Comparison of ENCODE assay signal across 1 cellular context in genomic region chr9:131605770-131606590, GRCh38.
TF ChIP-seq lines count a peak whose summit lies in the region.

No MANE protein-coding gene starts in this region.

TF ChIP-seq in HepG2, 621 proteins besides CTCF, POLR2A, EP300 and RAD21 (continued from another document and continues in another):
- peak; percentile 94 for TF ChIP-seq ZNF770 (CRISPR knock-in tag; IDR thresholded peaks at IDR 0.05)
- peak; percentile 88 for TF ChIP-seq ARID5B (CRISPR knock-in tag; IDR thresholded peaks at IDR 0.05)
- no peak for TF ChIP-seq MATR3 (CRISPR knock-in tag; IDR thresholded peaks at IDR 0.05)
- peak; percentile 77; the same call in 1 of the 2 replicates for TF ChIP-seq KDM6A (CRISPR knock-in tag; IDR thresholded peaks at IDR 0.05; ENCODE audit: low read depth)
- TF ChIP-seq ZNF510 (CRISPR knock-in tag; IDR thresholded peaks at IDR 0.05; ENCODE audit: low read depth) = no peak
- no peak for TF ChIP-seq RBM39 (IDR thresholded peaks at IDR 0.05; ENCODE audit: low read depth, low read length, poor library complexity, severe bottlenecking)
- TF ChIP-seq PAWR (CRISPR knock-in tag; IDR thresholded peaks at IDR 0.05; ENCODE audit: borderline replicate concordance) = no peak
- no peak for TF ChIP-seq ZNF670 (CRISPR knock-in tag; IDR thresholded peaks at IDR 0.05; ENCODE audit: borderline replicate concordance)
- no peak for TF ChIP-seq ZNF317 (CRISPR knock-in tag; IDR thresholded peaks at IDR 0.05)
- TF ChIP-seq, protein P1, sequence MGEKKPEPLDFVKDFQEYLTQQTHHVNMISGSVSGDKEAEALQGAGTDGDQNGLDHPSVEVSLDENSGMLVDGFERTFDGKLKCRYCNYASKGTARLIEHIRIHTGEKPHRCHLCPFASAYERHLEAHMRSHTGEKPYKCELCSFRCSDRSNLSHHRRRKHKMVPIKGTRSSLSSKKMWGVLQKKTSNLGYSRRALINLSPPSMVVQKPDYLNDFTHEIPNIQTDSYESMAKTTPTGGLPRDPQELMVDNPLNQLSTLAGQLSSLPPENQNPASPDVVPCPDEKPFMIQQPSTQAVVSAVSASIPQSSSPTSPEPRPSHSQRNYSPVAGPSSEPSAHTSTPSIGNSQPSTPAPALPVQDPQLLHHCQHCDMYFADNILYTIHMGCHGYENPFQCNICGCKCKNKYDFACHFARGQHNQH (CRISPR knock-in tag; IDR thresholded peaks at IDR 0.05) = peak; percentile 48
- TF ChIP-seq, protein P2, sequence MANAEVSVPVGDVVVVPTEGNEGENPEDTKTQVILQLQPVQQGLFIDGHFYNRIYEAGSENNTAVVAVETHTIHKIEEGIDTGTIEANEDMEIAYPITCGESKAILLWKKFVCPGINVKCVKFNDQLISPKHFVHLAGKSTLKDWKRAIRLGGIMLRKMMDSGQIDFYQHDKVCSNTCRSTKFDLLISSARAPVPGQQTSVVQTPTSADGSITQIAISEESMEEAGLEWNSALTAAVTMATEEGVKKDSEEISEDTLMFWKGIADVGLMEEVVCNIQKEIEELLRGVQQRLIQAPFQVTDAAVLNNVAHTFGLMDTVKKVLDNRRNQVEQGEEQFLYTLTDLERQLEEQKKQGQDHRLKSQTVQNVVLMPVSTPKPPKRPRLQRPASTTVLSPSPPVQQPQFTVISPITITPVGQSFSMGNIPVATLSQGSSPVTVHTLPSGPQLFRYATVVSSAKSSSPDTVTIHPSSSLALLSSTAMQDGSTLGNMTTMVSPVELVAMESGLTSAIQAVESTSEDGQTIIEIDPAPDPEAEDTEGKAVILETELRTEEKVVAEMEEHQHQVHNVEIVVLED (CRISPR knock-in tag; IDR thresholded peaks at IDR 0.05; ENCODE audit: borderline replicate concordance) = no peak
- no peak for TF ChIP-seq MTF1 (CRISPR knock-in tag; IDR thresholded peaks at IDR 0.05)
- TF ChIP-seq SOX5 (CRISPR knock-in tag; IDR thresholded peaks at IDR 0.05; ENCODE audit: borderline replicate concordance) = peak; percentile 88
- no peak for TF ChIP-seq EZH2 (conservative IDR thresholded peaks at IDR 0.05; ENCODE audit: low read depth, low read length)
- peak; percentile 64; the same call in 1 of the 2 replicates for TF ChIP-seq PPARG (CRISPR knock-in tag; conservative IDR thresholded peaks at IDR 0.05)
- TF ChIP-seq CREB1 (IDR thresholded peaks at IDR 0.05) = peak; percentile 91
- TF ChIP-seq CREB1 (CRISPR knock-in tag; IDR thresholded peaks at IDR 0.05) = peak; percentile 92
- no peak for TF ChIP-seq MEF2D (CRISPR knock-in tag; IDR thresholded peaks at IDR 0.05)
- TF ChIP-seq, protein P3, sequence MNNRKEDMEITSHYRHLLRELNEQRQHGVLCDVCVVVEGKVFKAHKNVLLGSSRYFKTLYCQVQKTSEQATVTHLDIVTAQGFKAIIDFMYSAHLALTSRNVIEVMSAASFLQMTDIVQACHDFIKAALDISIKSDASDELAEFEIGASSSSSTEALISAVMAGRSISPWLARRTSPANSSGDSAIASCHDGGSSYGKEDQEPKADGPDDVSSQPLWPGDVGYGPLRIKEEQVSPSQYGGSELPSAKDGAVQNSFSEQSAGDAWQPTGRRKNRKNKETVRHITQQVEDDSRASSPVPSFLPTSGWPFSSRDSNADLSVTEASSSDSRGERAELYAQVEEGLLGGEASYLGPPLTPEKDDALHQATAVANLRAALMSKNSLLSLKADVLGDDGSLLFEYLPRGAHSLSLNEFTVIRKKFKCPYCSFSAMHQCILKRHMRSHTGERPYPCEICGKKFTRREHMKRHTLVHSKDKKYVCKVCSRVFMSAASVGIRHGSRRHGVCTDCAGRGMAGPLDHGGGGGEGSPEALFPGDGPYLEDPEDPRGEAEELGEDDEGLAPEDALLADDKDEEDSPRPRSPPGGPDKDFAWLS (CRISPR knock-in tag; IDR thresholded peaks at IDR 0.05; ENCODE audit: borderline replicate concordance) = no peak
- peak; percentile 36; the same call in 1 of the 2 replicates for TF ChIP-seq BCL6 (CRISPR knock-in tag; IDR thresholded peaks at IDR 0.05)
- TF ChIP-seq RFX1 (IDR thresholded peaks at IDR 0.05) = no peak
- peak; percentile 32; the same call in 1 of the 2 replicates for TF ChIP-seq ZMYM4 (CRISPR knock-in tag; IDR thresholded peaks at IDR 0.05)
- TF ChIP-seq ARID4A (CRISPR knock-in tag; IDR thresholded peaks at IDR 0.05; ENCODE audit: borderline replicate concordance) = peak; percentile 64; the same call in 1 of the 2 replicates
- no peak for TF ChIP-seq ZNF234 (CRISPR knock-in tag; conservative IDR thresholded peaks at IDR 0.05)
- TF ChIP-seq ZNF501 (CRISPR knock-in tag; IDR thresholded peaks at IDR 0.05) = peak; percentile 63
- TF ChIP-seq ZNF101 (CRISPR knock-in tag; IDR thresholded peaks at IDR 0.05; ENCODE audit: borderline replicate concordance, low read depth) = no peak
- TF ChIP-seq PITX1 (CRISPR knock-in tag; IDR thresholded peaks at IDR 0.05) = peak; percentile 91
- no peak for TF ChIP-seq HOXA7 (CRISPR knock-in tag; IDR thresholded peaks at IDR 0.05)
- TF ChIP-seq ZNF292 (CRISPR knock-in tag; IDR thresholded peaks at IDR 0.05; ENCODE audit: borderline replicate concordance, low read depth) = peak; percentile 73
- no peak for TF ChIP-seq MAFG (CRISPR knock-in tag; IDR thresholded peaks at IDR 0.05)
- peak; percentile 38; the same call in 1 of the 2 replicates for TF ChIP-seq DRAP1 (CRISPR knock-in tag; IDR thresholded peaks at IDR 0.05)
- no peak for TF ChIP-seq CSRNP1 (CRISPR knock-in tag; IDR thresholded peaks at IDR 0.05)
- TF ChIP-seq ZNF18 (CRISPR knock-in tag; IDR thresholded peaks at IDR 0.05; ENCODE audit: insufficient replicate concordance) = no peak
- TF ChIP-seq ZNF879 (CRISPR knock-in tag; IDR thresholded peaks at IDR 0.05) = no peak
- TF ChIP-seq, protein P4, sequence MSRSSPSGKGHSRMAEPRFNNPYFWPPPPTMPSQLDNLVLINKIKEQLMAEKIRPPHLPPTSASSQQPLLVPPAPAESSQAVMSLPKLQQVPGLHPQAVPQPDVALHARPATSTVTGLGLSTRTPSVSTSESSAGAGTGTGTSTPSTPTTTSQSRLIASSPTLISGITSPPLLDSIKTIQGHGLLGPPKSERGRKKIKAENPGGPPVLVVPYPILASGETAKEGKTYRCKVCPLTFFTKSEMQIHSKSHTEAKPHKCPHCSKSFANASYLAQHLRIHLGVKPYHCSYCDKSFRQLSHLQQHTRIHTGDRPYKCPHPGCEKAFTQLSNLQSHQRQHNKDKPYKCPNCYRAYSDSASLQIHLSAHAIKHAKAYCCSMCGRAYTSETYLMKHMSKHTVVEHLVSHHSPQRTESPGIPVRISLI (CRISPR knock-in tag; IDR thresholded peaks at IDR 0.05; ENCODE audit: borderline replicate concordance) = peak; percentile 32; the same call in 1 of the 2 replicates
- TF ChIP-seq ZC3H4 (CRISPR knock-in tag; IDR thresholded peaks at IDR 0.05; ENCODE audit: borderline replicate concordance) = no peak
- TF ChIP-seq HDAC6 (IDR thresholded peaks at IDR 0.05; ENCODE audit: low read depth, low read length) = no peak
- peak; percentile 98 for TF ChIP-seq JUND (CRISPR knock-in tag; IDR thresholded peaks at IDR 0.05)
- 0 out of 2 replicates have a peak, but pooled peaks have one; percentile 14 for TF ChIP-seq ZMAT3 (CRISPR knock-in tag; conservative IDR thresholded peaks at IDR 0.05)
- no peak for TF ChIP-seq DR1 (CRISPR knock-in tag; IDR thresholded peaks at IDR 0.05)
- TF ChIP-seq ZNF839 (CRISPR knock-in tag; IDR thresholded peaks at IDR 0.05; ENCODE audit: borderline replicate concordance) = no peak
- peak; percentile 34; the same call in 1 of the 2 replicates for TF ChIP-seq NFYB (CRISPR knock-in tag; IDR thresholded peaks at IDR 0.05)
- 0 out of 2 replicates have a peak, but pooled peaks have one; percentile 27 for TF ChIP-seq ZNF777 (CRISPR knock-in tag; IDR thresholded peaks at IDR 0.05)
- peak; percentile 90 for TF ChIP-seq KDM3A (CRISPR knock-in tag; IDR thresholded peaks at IDR 0.05; ENCODE audit: low read depth)
- no peak for TF ChIP-seq ZNF558 (CRISPR knock-in tag; IDR thresholded peaks at IDR 0.05; ENCODE audit: borderline replicate concordance)
